ENCODE assay signal across 9 cellular contexts in the genomic region with DNA sequence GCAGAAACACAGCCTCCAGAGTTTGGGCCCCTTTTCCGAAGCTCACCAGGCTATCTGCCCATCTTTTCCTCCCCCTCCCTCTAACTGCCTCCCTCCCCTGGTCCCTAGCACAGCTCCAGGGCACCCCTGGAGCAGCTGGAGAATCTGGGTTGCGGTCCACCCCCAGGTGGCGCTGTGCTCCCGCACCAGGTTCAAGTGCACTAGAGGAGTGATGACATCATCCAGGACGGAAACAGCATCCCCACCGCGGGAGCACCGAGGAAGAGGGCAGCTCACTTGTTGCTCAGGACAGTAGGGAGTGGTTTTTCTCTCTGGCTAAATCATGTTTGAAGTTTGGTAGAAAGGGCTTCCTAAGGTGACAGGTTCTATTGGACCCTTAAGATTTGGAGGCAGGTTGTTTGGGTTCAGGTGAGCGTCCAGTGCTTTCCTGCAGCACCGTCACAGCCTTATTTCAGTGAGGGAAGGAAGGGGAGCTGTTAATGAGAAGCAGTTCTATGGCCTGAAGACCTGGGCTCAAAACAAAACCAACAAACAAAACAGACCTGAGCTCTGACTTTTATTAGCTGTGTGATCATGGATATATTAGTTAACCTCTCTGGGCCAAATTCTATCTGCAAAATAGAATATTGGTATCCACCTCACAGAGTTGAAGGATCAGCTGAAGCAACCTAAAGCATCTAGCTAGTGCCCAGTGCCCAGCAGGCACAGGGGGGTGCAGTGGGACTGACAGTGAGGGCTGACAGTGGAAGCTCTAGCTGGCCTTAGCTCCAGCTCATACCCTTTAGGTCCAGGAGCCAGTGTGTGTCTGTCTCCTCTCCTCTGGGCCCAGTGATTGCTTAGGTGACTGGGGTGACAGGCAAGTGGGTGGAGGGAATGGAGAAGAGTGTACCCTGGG. TPM values are rescaled to one million over a fixed set of nuclear protein-coding genes. Genes with fewer than 3 reads are reported as not detected.
DNase-seq lines count a peak whose midpoint lies in the region; ATAC-seq and TF ChIP-seq lines count a peak whose summit lies in the region.
"Had no signal": no experiment of that assay in that cellular context is flagged by ENCODE, and none has a peak within 500 bp of the region (broad histone marks: within the 10 kb centered on the region; RNA-seq: fewer than 3 reads in every experiment).

No MANE protein-coding gene starts in this region.

- H3K9me3 Mint-ChIP-seq in CD8-positive, alpha-beta memory T cell = no peaks in the 10 kb centered on the region
- peaks cover 0 to 4% (median 0%) of the 10 kb centered on the region in 11 donors for H3K9me3 Mint-ChIP-seq in naive thymus-derived CD4-positive, alpha-beta T cell

- H3K9me3 ChIP-seq in CD8-positive, alpha-beta memory T cell (ENCODE audit: low read length) = no peaks in the 10 kb centered on the region
- no peaks in the 10 kb centered on the region for H3K9me3 ChIP-seq in Peyer's patch
- no peaks in the 10 kb centered on the region for H3K9me3 ChIP-seq in esophagus muscularis mucosa
- H3K9me3 ChIP-seq in naive thymus-derived CD4-positive, alpha-beta T cell (ENCODE audit: control insufficient read depth in 2 of 3, low read length in 3 of 3) = no peaks in the 10 kb centered on the region

- peaks cover 5 to 8% (median 7%) of the 10 kb centered on the region in 3 donors for H3K4me1 Mint-ChIP-seq in CD8-positive, alpha-beta memory T cell
- H3K4me1 Mint-ChIP-seq in naive thymus-derived CD4-positive, alpha-beta T cell = peaks cover 0 to 16% (median 6%) of the 10 kb centered on the region in 7 donors

- H3K4me3 Mint-ChIP-seq in CD8-positive, alpha-beta memory T cell = peak overlapping the region in 6 of 7 donors; percentile 38 to 79 (median 67)
- H3K4me3 Mint-ChIP-seq in naive thymus-derived CD4-positive, alpha-beta T cell = peak overlapping the region in 9 of 10 donors; percentile 5 to 73 (median 60)

- no peaks in the 10 kb centered on the region for H3K36me3 Mint-ChIP-seq in CD8-positive, alpha-beta memory T cell
- H3K36me3 Mint-ChIP-seq in naive thymus-derived CD4-positive, alpha-beta T cell = no peaks in the 10 kb centered on the region

- POLR2A ChIA-PET in CD8-positive, alpha-beta memory T cell (lab: Charles Lee) = interaction anchor here (0.6 kb wide), 1 partner anchor 79 kb away, joined by 3 read pairs; no protein-coding TSS in a partner anchor
- POLR2A ChIA-PET in naive thymus-derived CD4-positive, alpha-beta T cell (lab: Charles Lee) = interaction anchor here (0.6 to 0.7 kb wide), 3 partner anchors 58 to 66 kb away, joined by 3 to 10 read pairs (median 3); partner anchors contain the start of gene TIMM17A

- CTCF ChIA-PET in CD8-positive, alpha-beta memory T cell (lab: Charles Lee) = interaction anchor here (0.8 to 3.6 kb wide), 30 partner anchors 8 to 782 kb away, joined by 3 to 48 read pairs (median 4); partner anchors contain the start of genes IPO9, RNPEP and TIMM17A
- CTCF ChIA-PET in naive thymus-derived CD4-positive, alpha-beta T cell (lab: Charles Lee) = interaction anchor here (0.7 to 2.2 kb wide), 14 partner anchors 9 to 239 kb away, joined by 3 to 21 read pairs (median 4); partner anchors contain the start of gene TIMM17A

- peaks cover 10% of the 10 kb centered on the region for H3K27me3 ChIP-seq in CD8-positive, alpha-beta memory T cell (ENCODE audit: insufficient read depth, low read length, poor library complexity, severe bottlenecking)
- H3K27me3 ChIP-seq in KMS-11 (ENCODE audit: insufficient read depth, low read depth) (no peaks in the 10 kb centered on the region), Peyer's patch (no peaks in the 10 kb centered on the region), esophagus muscularis mucosa (no peaks in the 10 kb centered on the region)
- H3K27me3 ChIP-seq in naive thymus-derived CD4-positive, alpha-beta T cell (ENCODE audit: control insufficient read depth in 2 of 2, insufficient read depth in 2 of 2, low read length in 2 of 2) = no peaks in the 10 kb centered on the region

- TF ChIP-seq CTCF in KMS-11 (conservative IDR thresholded peaks at IDR 0.05; ENCODE audit: low read depth, low read length) (peak; percentile 100), Peyer's patch (IDR thresholded peaks at IDR 0.05) (peak; percentile 79 to 94 (median 90)), esophagus muscularis mucosa (IDR thresholded peaks at IDR 0.05) (peak; percentile 92 to 98 (median 94))

- 11% methylated on average over 2 of the region's 10 CpGs for WGBS in esophagus muscularis mucosa

- H3K27me3 Mint-ChIP-seq in CD8-positive, alpha-beta memory T cell = peaks cover 25 to 37% of the 10 kb centered on the region in 2 donors
- peaks cover 12 to 34% (median 25%) of the 10 kb centered on the region in 5 donors for H3K27me3 Mint-ChIP-seq in naive thymus-derived CD4-positive, alpha-beta T cell

- no peaks in the 10 kb centered on the region for H3K36me3 ChIP-seq in CD8-positive, alpha-beta memory T cell (ENCODE audit: insufficient read depth, low read length)
- H3K36me3 ChIP-seq in KMS-11 (ENCODE audit: insufficient read depth) (no peaks in the 10 kb centered on the region), Peyer's patch (peaks cover 0 to 4% (median 0%) of the 10 kb centered on the region in 3 donors), esophagus muscularis mucosa (peaks cover 8 to 44% (median 30%) of the 10 kb centered on the region in 4 donors)
- H3K36me3 ChIP-seq in naive thymus-derived CD4-positive, alpha-beta T cell (ENCODE audit: control insufficient read depth in 2 of 3, insufficient read depth in 3 of 3, low read length in 3 of 3) = no peaks in the 10 kb centered on the region

- no peak overlapping the region for H3K27ac ChIP-seq in CD8-positive, alpha-beta memory T cell (ENCODE audit: low read depth, low read length)
- H3K27ac ChIP-seq in KMS-11 (no peak overlapping the region), Peyer's patch (peak overlapping the region in 3 of 4 donors; percentile 18 to 62 (median 49)), esophagus muscularis mucosa (replicated peaks in 1 of 4) (peak overlapping the region; percentile 89 to 95 (median 92))
- no peak overlapping the region for H3K27ac ChIP-seq in naive thymus-derived CD4-positive, alpha-beta T cell (ENCODE audit: low read depth, low read length)

- H3K4me1 ChIP-seq in CD8-positive, alpha-beta memory T cell (ENCODE audit: insufficient read depth, low read length) = peaks cover 5% of the 10 kb centered on the region
- H3K4me1 ChIP-seq in KMS-11 (ENCODE audit: low read depth, poor library complexity, severe bottlenecking) (peaks cover 14% of the 10 kb centered on the region), Peyer's patch (peaks cover 0 to 12% (median 0%) of the 10 kb centered on the region in 4 donors), esophagus muscularis mucosa (peaks cover 22 to 100% (median 98%) of the 10 kb centered on the region in 4 donors)
- peaks cover 0 to 8% of the 10 kb centered on the region in 2 donors for H3K4me1 ChIP-seq in naive thymus-derived CD4-positive, alpha-beta T cell (ENCODE audit: control insufficient read depth in 2 of 2, insufficient read depth in 2 of 2, low read length in 2 of 2)

- DNase-seq in CD8-positive, alpha-beta memory T cell = peak; percentile 67 to 88 (median 71)
- DNase-seq in Peyer's patch (peak; percentile 72 to 94 (median 91)), esophagus muscularis mucosa (ENCODE audit: extremely low spot score) (peak; percentile 98)
- DNase-seq in activated T-cell treated with anti-CD3 and anti-CD28 coated beads, Interleukin-2, amount 50 U/mL, for 1 hour = peak; percentile 80
- peak; percentile 54 to 86 (median 73) for DNase-seq in naive thymus-derived CD4-positive, alpha-beta T cell
- peak; percentile 58 to 69 for DNase-seq in stimulated activated CD8-positive, alpha-beta memory T cell treated with anti-CD3 and anti-CD28 coated beads, Interleukin-7, amount 100 ng/mL, for 4 hours (ENCODE audit: low read depth in 2 of 2)

- H2AFZ ChIP-seq in KMS-11 (ENCODE audit: low read depth) = peak overlapping the region; percentile 51

- peak overlapping the region; percentile 10; the same call in 1 of the 2 replicates for H3K4me2 ChIP-seq in KMS-11

- no peak for TF ChIP-seq EP300 in esophagus muscularis mucosa (IDR thresholded peaks at IDR 0.05)

- H3K79me2 ChIP-seq in KMS-11 (ENCODE audit: insufficient read depth, low read depth) = no peaks in the 10 kb centered on the region

- TF ChIP-seq POLR2A in Peyer's patch (IDR thresholded peaks at IDR 0.05) (peak in 1 of 2 donors; percentile 10), esophagus muscularis mucosa (IDR thresholded peaks at IDR 0.05; ENCODE audit: low read depth) (no peak)

- no peaks in the 10 kb centered on the region for H4K20me1 ChIP-seq in KMS-11 (ENCODE audit: insufficient read depth)

- peak; percentile 75 for ATAC-seq in GM21423 (IDR thresholded peaks at IDR 0.05; ENCODE audit: unreplicated experiment)
- ATAC-seq in naive thymus-derived CD4-positive, alpha-beta T cell = peak; percentile 93

- H3K9ac ChIP-seq in KMS-11 = peak overlapping the region; percentile 0; the same call in 1 of the 2 replicates

- H3K27ac Mint-ChIP-seq in CD8-positive, alpha-beta memory T cell = peak overlapping the region in 7 of 8 donors; percentile 26 to 86 (median 79)
- peak overlapping the region in 7 of 9 donors; percentile 10 to 86 (median 59) for H3K27ac Mint-ChIP-seq in naive thymus-derived CD4-positive, alpha-beta T cell

- no peak overlapping the region for H3K4me3 ChIP-seq in CD8-positive, alpha-beta memory T cell (ENCODE audit: low read length)
- H3K4me3 ChIP-seq in KMS-11 (IDR thresholded peaks at IDR 0.05; ENCODE audit: insufficient read depth, low read depth, low read length) (peak overlapping the region; percentile 80), Peyer's patch (no peak overlapping the region), esophagus muscularis mucosa (peak overlapping the region in 1 of 4 donors; percentile 22)
- no peak overlapping the region for H3K4me3 ChIP-seq in naive thymus-derived CD4-positive, alpha-beta T cell (ENCODE audit: low read length)

- intact Hi-C loops in esophagus muscularis mucosa (cut with DNase I) = loop anchor here (2.0 kb wide), 2 partner anchors 21 to 51 kb away; partner anchors contain the start of gene LMOD1
- intact Hi-C loops in naive thymus-derived CD4-positive, alpha-beta T cell (cut with micrococcal nuclease) = loop anchor here (1.0 to 2.0 kb wide), 5 partner anchors 17 to 239 kb away; partner anchors contain the start of gene TIMM17A (in 1 of the 2)

RNA-seq across cellular contexts. Expression of gene SHISA4, which starts 7.5 kb away (rescaled TPM):
- under 1 TPM; 0.24 to 0.88 TPM for total RNA-seq in CD8-positive, alpha-beta memory T cell
- polyA plus RNA-seq in CD8-positive, alpha-beta memory T cell = 0.41 TPM
- total RNA-seq in Peyer's patch (10 to 100 TPM in 1 of 4 donors, 1 to 10 TPM in 3; 2.9 to 10.7 (median 4.8) TPM), esophagus muscularis mucosa (10 to 100 TPM; 20.3 to 31.0 (median 28.5) TPM)
- total RNA-seq in naive thymus-derived CD4-positive, alpha-beta T cell = 1 to 10 TPM in 2 of 5 experiments, under 1 TPM in 3; 0.30 to 1.4 (median 0.66) TPM
- not detected for polyA plus RNA-seq in naive thymus-derived CD4-positive, alpha-beta T cell

RNA-seq across cellular contexts. Expression of gene LMOD1, which starts 50.2 kb away (rescaled TPM):
- total RNA-seq in CD8-positive, alpha-beta memory T cell = not detected
- polyA plus RNA-seq in CD8-positive, alpha-beta memory T cell = not detected
- total RNA-seq in Peyer's patch (10 to 100 TPM in 3 of 4 donors, 1 to 10 TPM in 1; 10.0 to 70.1 (median 32.6) TPM), esophagus muscularis mucosa (1,000 to 10,000 TPM; 1,021 to 1,618 (median 1,290) TPM)
- not detected for total RNA-seq in naive thymus-derived CD4-positive, alpha-beta T cell
- not detected for polyA plus RNA-seq in naive thymus-derived CD4-positive, alpha-beta T cell
- total RNA-seq: T-helper 2 cell treated with Interferon-gamma antibody and Interleukin-4, amounts not matched to agents 100 ng/mL and 5 ng/mL, for 36 hours had no signal

RNA-seq across cellular contexts. Expression of gene TIMM17A, which starts 59.1 kb away (rescaled TPM):
- 100 to 1,000 TPM; 120 to 130 TPM for total RNA-seq in CD8-positive, alpha-beta memory T cell
- 31.5 TPM for polyA plus RNA-seq in CD8-positive, alpha-beta memory T cell
- 10 to 100 TPM; 20.6 to 31.0 (median 21.6) TPM for total RNA-seq in Peyer's patch
- 10 to 100 TPM; 30.7 to 46.1 (median 32.4) TPM for total RNA-seq in esophagus muscularis mucosa
- 10 to 100 TPM; 27.1 to 58.4 (median 43.1) TPM for total RNA-seq in naive thymus-derived CD4-positive, alpha-beta T cell
- 10 to 100 TPM; 20.6 to 25.5 TPM for polyA plus RNA-seq in naive thymus-derived CD4-positive, alpha-beta T cell

Comparison
In these comparisons a context has a peak if more than half of its experiments do, and no peak if none do; other contexts are left out.
1. H3K27ac ChIP-seq: peak in Peyer's patch (3 of 4) and esophagus muscularis mucosa (4 of 4); none in CD8-positive, alpha-beta memory T cell (single experiment), KMS-11 (single experiment) and naive thymus-derived CD4-positive, alpha-beta T cell (single experiment).
2. RNA of gene LMOD1, which starts 50.2 kb away (total RNA-seq): 1,021 to 1,618 TPM in esophagus muscularis mucosa; 10.0 to 70.1 TPM in Peyer's patch, not detected in CD8-positive, alpha-beta memory T cell and not detected in naive thymus-derived CD4-positive, alpha-beta T cell; every median in the first group is over 10 times any median in the second.
3. Peak in every context shown above with its lines, with median percentiles within 50 percentile points of each other: DNase-seq and CTCF ChIP-seq.